ENCODE assay signal across 21 cellular contexts in the genomic region with DNA sequence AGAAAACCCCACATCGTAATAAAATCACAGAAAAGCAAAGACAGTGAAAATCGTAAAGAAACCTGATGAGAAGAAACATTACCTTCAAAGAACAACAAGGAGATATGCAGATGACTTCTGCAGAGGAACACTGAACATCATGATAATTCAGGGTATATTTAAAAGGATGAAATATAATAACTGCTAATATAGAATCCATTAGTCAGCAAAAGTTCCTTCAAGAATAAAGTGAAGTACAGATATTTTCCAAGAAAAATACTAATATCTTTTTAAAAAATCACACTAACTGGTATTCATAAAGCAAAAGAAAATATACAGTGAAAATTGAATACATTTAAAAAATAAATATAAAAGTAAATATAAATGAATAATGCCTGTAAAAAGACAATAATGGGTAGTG.
DNase-seq lines count a peak whose midpoint lies in the region; ATAC-seq, FAIRE-seq and TF ChIP-seq lines count a peak whose summit lies in the region.
"Had no signal": no experiment of that assay in that cellular context is flagged by ENCODE, and none has a peak within 500 bp of the region (broad histone marks: within the 10 kb centered on the region; RNA-seq: fewer than 3 reads in every experiment).

No MANE protein-coding gene starts in this region.

- TF ChIP-seq RAD21 in HepG2 (CRISPR knock-in tag; IDR thresholded peaks at IDR 0.05) (no peak), K562 (CRISPR knock-in tag; conservative IDR thresholded peaks at IDR 0.05 in 1 of 2, IDR thresholded peaks at IDR 0.05 in 1 of 2) (no peak), SK-N-SH (IDR thresholded peaks at IDR 0.05; ENCODE audit: low read length) (no peak)

- H2AFZ ChIP-seq in HepG2 (ENCODE audit: low read length) = no peak overlapping the region
- peak overlapping the region; percentile 52; the same call in 1 of the 2 replicates for H2AFZ ChIP-seq in GM23248
- H2AFZ ChIP-seq in K562 (ENCODE audit: low read depth, low read length) = no peak overlapping the region
- no peak overlapping the region; the same call in 1 of the 2 replicates for H2AFZ ChIP-seq in SK-N-SH (ENCODE audit: low read depth)
- H2AFZ ChIP-seq: GM23338 had no signal

- POLR2A ChIA-PET in HepG2 (lab: Yijun Ruan, JAX) (no interaction called here), K562 (lab: Yijun Ruan, JAX) (no interaction called here), SK-N-SH (lab: Yijun Ruan, JAX) (no interaction called here)

- no TSS peak for BruUV-seq in HepG2 (replicated peaks; lab: Mats Ljungman, UMichigan)
- no TSS peak for BruUV-seq in K562 (replicated peaks; lab: Mats Ljungman, UMichigan)

- ATAC-seq in HepG2 = no peak
- no peak for ATAC-seq in right lobe of liver
- no peak for ATAC-seq in K562
- no peak for ATAC-seq in pancreas
- no peak for ATAC-seq in heart left ventricle
- no peak for ATAC-seq in GM21360 (IDR thresholded peaks at IDR 0.05; ENCODE audit: unreplicated experiment)
- ATAC-seq: CD8-positive, alpha-beta T cell; GM23338 had no signal

- H3K4me1 ChIP-seq in HepG2 (ENCODE audit: insufficient read depth, low read length) = no peaks in the 10 kb centered on the region
- no peaks in the 10 kb centered on the region for H3K4me1 ChIP-seq in right lobe of liver
- H3K4me1 ChIP-seq in GM23248 (ENCODE audit: insufficient read depth) = no peaks in the 10 kb centered on the region
- no peaks in the 10 kb centered on the region for H3K4me1 ChIP-seq in K562 (replicated peaks in 1 of 2; ENCODE audit: control insufficient read depth in 2 of 2, insufficient read depth in 2 of 2, low read length in 2 of 2)
- H3K4me1 ChIP-seq in pancreas = no peaks in the 10 kb centered on the region
- no peaks in the 10 kb centered on the region for H3K4me1 ChIP-seq in heart left ventricle
- peaks cover 0 to 6% of the 10 kb centered on the region in 2 experiments; a peak in 1 of 4 replicates for H3K4me1 ChIP-seq in SK-N-SH (ENCODE audit: control insufficient read depth in 1 of 2, insufficient read depth in 2 of 2, low read depth in 1 of 2, low read length in 1 of 2)
- H3K4me1 ChIP-seq: BLaER1, Caco-2 had no signal

- no peak for FAIRE-seq in HepG2 (lab: Jason Lieb, UNC)
- FAIRE-seq in K562 (lab: Jason Lieb, UNC) = no peak
- peak; percentile 59 for FAIRE-seq in pancreas (lab: Jason Lieb, UNC)
- FAIRE-seq: G401.6, GM12892, H54 had no signal

- H3K36me3 ChIP-seq in HepG2 (replicated peaks in 1 of 2; ENCODE audit: control insufficient read depth in 1 of 2, insufficient read depth in 2 of 2, low read length in 2 of 2) (no peaks in the 10 kb centered on the region), right lobe of liver (no peaks in the 10 kb centered on the region), GM23248 (ENCODE audit: low read depth) (no peaks in the 10 kb centered on the region), K562 (ENCODE audit: control insufficient read depth, insufficient read depth, low read length) (no peaks in the 10 kb centered on the region), pancreas (no peaks in the 10 kb centered on the region), heart left ventricle (no peaks in the 10 kb centered on the region), SK-N-SH (replicated peaks in 1 of 2; ENCODE audit: control insufficient read depth in 1 of 2, insufficient read depth in 2 of 2, low read length in 1 of 2) (no peaks in the 10 kb centered on the region)
- H3K36me3 ChIP-seq: BLaER1, HAP-1 had no signal

- no peaks in the 10 kb centered on the region for H3K9me1 ChIP-seq in K562 (ENCODE audit: control insufficient read depth, insufficient read depth, low read length)

- intact Hi-C loops in HepG2 (cut with micrococcal nuclease; ENCODE audit: unreplicated experiment) (no loop called here), right lobe of liver (cut with DNase I) (no loop called here), K562 (cut with micrococcal nuclease) (no loop called here), pancreas (cut with DNase I) (no loop called here), heart left ventricle (cut with DNase I) (no loop called here)

- H3K9me2 ChIP-seq in GM23248 (ENCODE audit: insufficient read depth) (no peaks in the 10 kb centered on the region), SK-N-SH (no peaks in the 10 kb centered on the region)

- no peak for TF ChIP-seq EP300 in HepG2 (IDR thresholded peaks at IDR 0.05; ENCODE audit: low read depth in 2 of 2, low read length in 2 of 2)
- no peak for TF ChIP-seq EP300 in HepG2 (CRISPR knock-in tag; IDR thresholded peaks at IDR 0.05; ENCODE audit: borderline replicate concordance)
- TF ChIP-seq EP300 in K562 (IDR thresholded peaks at IDR 0.05; ENCODE audit: low read length) = no peak
- no peak for TF ChIP-seq EP300 in SK-N-SH (IDR thresholded peaks at IDR 0.05; ENCODE audit: borderline replicate concordance in 1 of 2, low read depth in 1 of 2, low read length in 1 of 2)

- H3K79me2 ChIP-seq in HepG2 (ENCODE audit: insufficient read depth, low read length) (no peaks in the 10 kb centered on the region), GM23248 (ENCODE audit: insufficient read depth) (no peaks in the 10 kb centered on the region), K562 (ENCODE audit: control insufficient read depth, insufficient read depth, low read length) (no peaks in the 10 kb centered on the region), SK-N-SH (ENCODE audit: insufficient read depth) (no peaks in the 10 kb centered on the region)

- in situ Hi-C loops in HepG2 (cut with HindIII; ENCODE audit: extremely low pct_ligation_motif_present, low pct_unique_long_range_greater_than_20kb) = no loop called here
- in situ Hi-C loops in GM23248 (cut with MboI) = no loop called here
- in situ Hi-C loops in K562 (cut with MboI) = no loop called here

- H3K4me3 ChIP-seq in HepG2 (replicated peaks in 1 of 3; ENCODE audit: insufficient read depth in 1 of 3, low read depth in 2 of 3, low read length in 3 of 3) = no peak overlapping the region
- no peak overlapping the region for H3K4me3 ChIP-seq in right lobe of liver
- no peak overlapping the region for H3K4me3 ChIP-seq in GM23248
- no peak overlapping the region for H3K4me3 ChIP-seq in K562
- no peak overlapping the region for H3K4me3 ChIP-seq in pancreas
- H3K4me3 ChIP-seq in heart left ventricle = no peak overlapping the region
- H3K4me3 ChIP-seq in SK-N-SH (ENCODE audit: low read depth in 2 of 2, low read length in 1 of 2) = no peak overlapping the region
- H3K4me3 ChIP-seq: BLaER1, GM23338, HAP-1 had no signal

- H3K9me3 ChIP-seq in HepG2 (ENCODE audit: low read length) (no peaks in the 10 kb centered on the region), right lobe of liver (no peaks in the 10 kb centered on the region), GM23248 (ENCODE audit: low read depth) (no peaks in the 10 kb centered on the region), K562 (replicated peaks; ENCODE audit: control insufficient read depth, insufficient read depth, low read depth, low read length) (no peaks in the 10 kb centered on the region; the same call in 1 of the 2 replicates), pancreas (no peaks in the 10 kb centered on the region), heart left ventricle (peaks cover 0 to 5% (median 0%) of the 10 kb centered on the region in 12 donors), SK-N-SH (peaks cover under 1% of the 10 kb centered on the region; the same call in 1 of the 2 replicates)
- H3K9me3 ChIP-seq: BLaER1, Caco-2, HAP-1 had no signal

- H3F3A ChIP-seq in GM23248 (ENCODE audit: insufficient read depth) (no peaks in the 10 kb centered on the region), SK-N-SH (replicated peaks; ENCODE audit: insufficient read depth) (peaks cover 5% of the 10 kb centered on the region)

- CTCF ChIA-PET in HepG2 (lab: Yijun Ruan, JAX; ENCODE audit: low intra/inter-chr PET ratio, low total read pairs) = no interaction called here
- CTCF ChIA-PET in K562 (lab: Yijun Ruan, JAX; ENCODE audit: low intra/inter-chr PET ratio) = no interaction called here
- CTCF ChIA-PET in SK-N-SH (lab: Yijun Ruan, JAX) = no interaction called here

- H4K20me1 ChIP-seq in HepG2 (ENCODE audit: insufficient read depth, low read length) (no peaks in the 10 kb centered on the region), GM23248 (ENCODE audit: insufficient read depth) (no peaks in the 10 kb centered on the region), K562 (replicated peaks; ENCODE audit: control insufficient read depth, insufficient read depth, low read length) (no peaks in the 10 kb centered on the region), SK-N-SH (ENCODE audit: insufficient read depth) (no peaks in the 10 kb centered on the region)
- H4K20me1 ChIP-seq: BLaER1 had no signal

- H3K4me2 ChIP-seq in HepG2 (ENCODE audit: low read depth, low read length) (no peak overlapping the region), GM23248 (ENCODE audit: unreplicated experiment) (no peak overlapping the region), K562 (ENCODE audit: insufficient read depth, low read length) (no peak overlapping the region), SK-N-SH (no peak overlapping the region)
- H3K4me2 ChIP-seq: BLaER1, GM23338 had no signal

- H3K9ac ChIP-seq in HepG2 (ENCODE audit: insufficient read depth, low read depth, low read length) (no peak overlapping the region), GM23248 (no peak overlapping the region), K562 (ENCODE audit: insufficient read depth in 1 of 2, low read depth in 2 of 2, low read length in 2 of 2) (no peak overlapping the region), SK-N-SH (no peak overlapping the region)
- H3K9ac ChIP-seq: BLaER1 had no signal

- 3% methylated on average over 2 of the region's 2 CpGs for WGBS in HepG2 (ENCODE audit: low lambda C conversion rate)
- WGBS in right lobe of liver (ENCODE audit: insufficient coverage, low coverage, low lambda C conversion rate, missing lambda C conversion rate) = 34% methylated on average over 2 of the region's 2 CpGs
- 93 to 94% methylated on average over 2 of the region's 2 CpGs for WGBS in GM23248 (ENCODE audit: low coverage in 1 of 2, low lambda C conversion rate in 2 of 2, missing lambda C conversion rate in 2 of 2), 2 experiments
- WGBS in K562 (ENCODE audit: insufficient coverage, low coverage, missing lambda C conversion rate) = 5% methylated on average over 2 of the region's 2 CpGs
- 34 to 48% methylated on average over 2 of the region's 2 CpGs for WGBS in pancreas, 2 donors
- WGBS in heart left ventricle, 4 donors = 85 to 96% (median 89%) methylated on average over 2 of the region's 2 CpGs
- WGBS in SK-N-SH (ENCODE audit: low lambda C conversion rate) = 48% methylated on average over 2 of the region's 2 CpGs

- no peak for DNase-seq in HepG2 (ENCODE audit: low spot score)
- no peak for DNase-seq in right lobe of liver
- no peak for DNase-seq in GM23248
- no peak for DNase-seq in K562 (ENCODE audit: extremely low read depth in 1 of 4, low spot score in 3 of 4)
- DNase-seq in pancreas = no peak
- no peak for DNase-seq in heart left ventricle
- DNase-seq in SK-N-SH = no peak
- DNase-seq: 8988T; Caco-2; CD4-positive, CD25-positive, alpha-beta regulatory T cell; CD8-positive, alpha-beta T cell; DMS153; DND-41 had no signal

- no peak overlapping the region for H3K27ac ChIP-seq in HepG2 (ENCODE audit: extremely low read length, insufficient read depth, low read length)
- H3K27ac ChIP-seq in right lobe of liver = no peak overlapping the region
- no peak overlapping the region for H3K27ac ChIP-seq in GM23248
- H3K27ac ChIP-seq in K562 (ENCODE audit: extremely low read depth, low read depth, low read length) = no peak overlapping the region
- H3K27ac ChIP-seq in pancreas = no peak overlapping the region
- no peak overlapping the region for H3K27ac ChIP-seq in heart left ventricle
- H3K27ac ChIP-seq in SK-N-SH (ENCODE audit: low read depth in 2 of 2, low read length in 1 of 2) = no peak overlapping the region
- H3K27ac ChIP-seq: BLaER1, C4-2B had no signal

- H3K27me3 ChIP-seq in HepG2 (ENCODE audit: control insufficient read depth in 1 of 2, insufficient read depth in 2 of 2, low read length in 2 of 2) (no peaks in the 10 kb centered on the region), right lobe of liver (no peaks in the 10 kb centered on the region), GM23248 (replicated peaks; ENCODE audit: insufficient read depth) (no peaks in the 10 kb centered on the region), K562 (ENCODE audit: control insufficient read depth in 2 of 2, insufficient read depth in 2 of 2, low read length in 2 of 2) (no peaks in the 10 kb centered on the region), pancreas (no peaks in the 10 kb centered on the region), heart left ventricle (no peaks in the 10 kb centered on the region), SK-N-SH (ENCODE audit: insufficient read depth) (no peaks in the 10 kb centered on the region)
- H3K27me3 ChIP-seq: BLaER1 had no signal

- TF ChIP-seq POLR2A in HepG2 (IDR thresholded peaks at IDR 0.05; ENCODE audit: insufficient read depth in 1 of 2, low read depth in 2 of 2, low read length in 2 of 2) = no peak
- TF ChIP-seq POLR2A in right lobe of liver (IDR thresholded peaks at IDR 0.05) = no peak
- no peak for TF ChIP-seq POLR2A in K562 (conservative IDR thresholded peaks at IDR 0.05)
- TF ChIP-seq POLR2A in heart left ventricle (IDR thresholded peaks at IDR 0.05) = no peak

- no peak for TF ChIP-seq CTCF in HepG2 (CRISPR knock-in tag; IDR thresholded peaks at IDR 0.05)
- TF ChIP-seq CTCF in right lobe of liver (IDR thresholded peaks at IDR 0.05) = no peak
- no peak for TF ChIP-seq CTCF in K562 (IDR thresholded peaks at IDR 0.05 in 2 of 3, conservative IDR thresholded peaks at IDR 0.05 in 1 of 3; ENCODE audit: insufficient read depth in 2 of 3, low read depth in 1 of 3, low read length in 3 of 3)
- TF ChIP-seq CTCF in pancreas (IDR thresholded peaks at IDR 0.05) = no peak
- no peak for TF ChIP-seq CTCF in heart left ventricle (IDR thresholded peaks at IDR 0.05)
- TF ChIP-seq CTCF in SK-N-SH (IDR thresholded peaks at IDR 0.05) = no peak
